In the genomic region with DNA sequence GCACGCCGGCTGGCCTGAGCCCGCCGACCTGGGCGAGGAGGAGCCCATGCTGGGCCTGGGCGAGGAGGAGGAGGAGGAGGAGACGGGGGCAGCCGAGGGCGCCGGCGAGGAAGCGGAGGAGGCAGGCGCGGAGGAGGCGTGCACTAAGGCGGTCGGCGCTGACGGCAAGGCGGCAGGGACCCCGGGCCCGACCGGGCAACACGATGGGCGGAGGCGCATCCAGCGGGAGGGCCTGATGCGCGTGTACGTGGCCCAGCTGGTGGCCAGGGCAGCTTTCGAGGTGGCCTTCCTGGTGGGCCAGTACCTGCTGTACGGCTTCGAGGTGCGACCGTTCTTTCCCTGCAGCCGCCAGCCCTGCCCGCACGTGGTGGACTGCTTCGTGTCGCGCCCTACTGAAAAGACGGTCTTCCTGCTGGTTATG, we compare ENCODE assay signal across 14 cellular contexts. TPM values are rescaled to one million over a fixed set of nuclear protein-coding genes. Genes with fewer than 3 reads are reported as not detected.
A peak's percentile ranks its signal among the peaks of the same experiment; 100 is the strongest.
DNase-seq lines count a peak whose midpoint lies in the region; ATAC-seq, FAIRE-seq and TF ChIP-seq lines count a peak whose summit lies in the region.
"Had no signal": no experiment of that assay in that cellular context is flagged by ENCODE, and none has a peak within 500 bp of the region (broad histone marks: within the 10 kb centered on the region; RNA-seq: fewer than 3 reads in every experiment).

No MANE protein-coding gene starts in this region.

- H3K27ac ChIP-seq in right atrium auricular region (no peak overlapping the region), H1 (ENCODE audit: low read depth, low read length) (no peak overlapping the region)
- H3K27ac ChIP-seq: BLaER1 treated with 17β-estradiol and CSF1 and Interleukin-3, amounts not matched to agents 10 nM and 100 nM had no signal

- DNase-seq in Right ventricle myocardium superior (peak; percentile 35), right atrium auricular region (ENCODE audit: low spot score) (no peak), H1 (ENCODE audit: low read depth in 1 of 2, low spot score in 2 of 2) (no peak), mucosa of descending colon (peak in 2 of 3 donors; percentile 23 to 42), inferior parietal cortex (ENCODE audit: extremely low spot score) (no peak)
- DNase-seq: Karpas-422, NCI-H1105 treated with DMSO at 0.1 percent for 48 hours, NCI-H187, NCI-H82, SHP77 treated with DMSO at 0.1 percent for 48 hours had no signal

- POLR2A ChIA-PET in H1 (lab: Charles Lee; ENCODE audit: partially characterized antibody): no interaction called here

- no peak for TF ChIP-seq CTCF in right atrium auricular region (IDR thresholded peaks at IDR 0.05)
- no peak for TF ChIP-seq CTCF in H1 (IDR thresholded peaks at IDR 0.05; ENCODE audit: control extremely low read depth in 1 of 3, insufficient read depth in 1 of 3, low read depth in 1 of 3, low read length in 3 of 3)
- no peak for TF ChIP-seq CTCF in mucosa of descending colon (IDR thresholded peaks at IDR 0.05)

- no peak overlapping the region for H4K5ac ChIP-seq in H1 (ENCODE audit: insufficient read length, low read depth, low read length)

- H3K9me3 ChIP-seq in right atrium auricular region (no peaks in the 10 kb centered on the region), H1 (ENCODE audit: insufficient read depth in 2 of 2, low read depth in 1 of 2, low read length in 1 of 2) (no peaks in the 10 kb centered on the region), mucosa of descending colon (no peaks in the 10 kb centered on the region)
- H3K9me3 ChIP-seq: BLaER1 treated with 17β-estradiol and CSF1 and Interleukin-3, amounts not matched to agents 10 nM and 100 nM had no signal

- 0 out of 2 replicates have a peak, but pooled peaks cover 2% of the 10 kb centered on the region for H3K79me1 ChIP-seq in H1 (ENCODE audit: low read depth, low read length)

- FAIRE-seq in H1 (lab: Jason Lieb, UNC): no peak

- intact Hi-C loops in Right ventricle myocardium superior (cut with DNase I): no loop called here
- intact Hi-C loops in mucosa of descending colon (cut with DNase I, micrococcal nuclease): no loop called here

- no peak for ATAC-seq in Right ventricle myocardium superior (ENCODE audit: poor library complexity)
- ATAC-seq in mucosa of descending colon: no peak
- no peak for ATAC-seq in HG03571 (IDR thresholded peaks at IDR 0.05; ENCODE audit: unreplicated experiment)
- ATAC-seq in HG03354 (IDR thresholded peaks at IDR 0.05; ENCODE audit: poor library complexity, severe bottlenecking, unreplicated experiment): no peak
- ATAC-seq in HG02571 (IDR thresholded peaks at IDR 0.05; ENCODE audit: unreplicated experiment): no peak

- H4K20me1 ChIP-seq in H1 (replicated peaks in 1 of 2; ENCODE audit: control insufficient read depth in 1 of 2, insufficient read depth in 2 of 2, low read length in 2 of 2): peaks cover 1 to 3% of the 10 kb centered on the region in 2 experiments

- H3K9ac ChIP-seq in H1 (replicated peaks in 1 of 4; ENCODE audit: extremely low read depth in 1 of 4, low read depth in 3 of 4, low read length in 3 of 4): no peak overlapping the region
- H3K9ac ChIP-seq: BLaER1 treated with 17β-estradiol and CSF1 and Interleukin-3, amounts not matched to agents 10 nM and 100 nM had no signal

- H3K4me3 ChIP-seq in right atrium auricular region: no peak overlapping the region
- H3K4me3 ChIP-seq in H1 (ENCODE audit: extremely low read depth in 1 of 4, insufficient read depth in 2 of 4, low read depth in 3 of 4, low read length in 4 of 4): no peak overlapping the region
- H3K4me3 ChIP-seq in mucosa of descending colon: no peak overlapping the region
- H3K4me3 ChIP-seq: BLaER1 treated with 17β-estradiol and CSF1 and Interleukin-3, amounts not matched to agents 10 nM and 100 nM had no signal

- H3K36me3 ChIP-seq in right atrium auricular region: no peaks in the 10 kb centered on the region
- H3K36me3 ChIP-seq in H1 (ENCODE audit: control insufficient read depth in 2 of 4, insufficient read depth in 4 of 4, low read length in 3 of 4): no peaks in the 10 kb centered on the region
- no peaks in the 10 kb centered on the region for H3K36me3 ChIP-seq in mucosa of descending colon (ENCODE audit: low read depth)
- H3K36me3 ChIP-seq: BLaER1 treated with 17β-estradiol and CSF1 and Interleukin-3, amounts not matched to agents 10 nM and 100 nM had no signal

- no peak overlapping the region for H2AFZ ChIP-seq in H1 (ENCODE audit: low read length)

- H3K56ac ChIP-seq in H1 (replicated peaks; ENCODE audit: insufficient read length, low read depth, low read length): no peak overlapping the region

- no peak overlapping the region for H2BK20ac ChIP-seq in H1 (ENCODE audit: low read length)

- H4K8ac ChIP-seq in H1 (ENCODE audit: extremely low read depth, insufficient read depth, low read length): peak overlapping the region; percentile 79; the same call in 1 of the 2 replicates

- H3K23ac ChIP-seq in H1 (ENCODE audit: insufficient read length): no peak overlapping the region

- no peak overlapping the region for H2BK12ac ChIP-seq in H1 (ENCODE audit: low read depth, low read length)

- H2BK5ac ChIP-seq in H1 (ENCODE audit: low read depth, low read length): no peak overlapping the region

- peak overlapping the region; percentile 65 for H4K91ac ChIP-seq in H1 (replicated peaks; ENCODE audit: insufficient read length, low read length)

- H2BK120ac ChIP-seq in H1 (replicated peaks; ENCODE audit: low read depth, low read length): no peak overlapping the region

- WGBS in H1 (ENCODE audit: extremely low coverage in 1 of 2, insufficient coverage in 1 of 2, insufficient read length in 1 of 2, insufficient replicate concordance in 2 of 2, low coverage in 1 of 2, low lambda C conversion rate in 2 of 2, missing lambda C conversion rate in 1 of 2), 2 experiments: 82% methylated on average over 27 of the region's 42 CpGs; no CpG with 5 or more reads in 1 of the 2 experiments

- H3K4me2 ChIP-seq in H1 (ENCODE audit: insufficient read depth in 1 of 2, low read depth in 2 of 2, low read length in 2 of 2): peak overlapping the region in 1 of 2 experiments; percentile 13; a peak in 1 of 4 replicates

- TF ChIP-seq POLR2A in H1 (IDR thresholded peaks at IDR 0.05; ENCODE audit: control extremely low read depth in 1 of 2, low read depth in 2 of 2, low read length in 2 of 2): no peak

- H2BK15ac ChIP-seq in H1 (ENCODE audit: low read length): no peak overlapping the region

- H3K18ac ChIP-seq in H1 (ENCODE audit: extremely low read depth, low read length): no peak overlapping the region

- CTCF ChIA-PET in H1 (lab: Charles Lee; ENCODE audit: partially characterized antibody): no interaction called here

- no peak for TF ChIP-seq EP300 in H1 (IDR thresholded peaks at IDR 0.05; ENCODE audit: borderline replicate concordance in 1 of 2, low read depth in 2 of 2, low read length in 2 of 2)

- TF ChIP-seq RAD21 in H1 (IDR thresholded peaks at IDR 0.05 in 1 of 2, conservative IDR thresholded peaks at IDR 0.05 in 1 of 2; ENCODE audit: low read depth in 2 of 2, low read length in 2 of 2): no peak

- no peak overlapping the region for H2AK5ac ChIP-seq in H1 (ENCODE audit: low read depth, low read length)

- H3K14ac ChIP-seq in H1 (ENCODE audit: insufficient read length): no peak overlapping the region

- H3K4ac ChIP-seq in H1 (replicated peaks; ENCODE audit: insufficient read length, low read depth, low read length): no peak overlapping the region

- H3K23me2 ChIP-seq in H1 (ENCODE audit: low read depth, low read length): no peaks in the 10 kb centered on the region

- H3K4me1 ChIP-seq in right atrium auricular region (peaks cover under 1 to 21% of the 10 kb centered on the region in 2 donors), H1 (replicated peaks in 1 of 4; ENCODE audit: control insufficient read depth in 3 of 4, insufficient read depth in 4 of 4, low read length in 3 of 4) (peaks cover 0 to 9% (median 6%) of the 10 kb centered on the region in 4 experiments; a peak in 6 of 7 replicates), mucosa of descending colon (ENCODE audit: low read depth) (peaks cover 2% of the 10 kb centered on the region)

- no peaks in the 10 kb centered on the region for H3K79me2 ChIP-seq in H1 (ENCODE audit: control insufficient read depth in 1 of 2, insufficient read depth in 2 of 2, low read length in 2 of 2)

- no peaks in the 10 kb centered on the region for H3K27me3 ChIP-seq in right atrium auricular region
- H3K27me3 ChIP-seq in H1 (replicated peaks in 1 of 4; ENCODE audit: control insufficient read depth in 3 of 4, extremely low read depth in 1 of 4, insufficient read depth in 3 of 4, low read length in 3 of 4): peaks cover 0 to 5% (median 1%) of the 10 kb centered on the region in 4 experiments; a peak in 4 of 7 replicates
- H3K27me3 ChIP-seq: BLaER1 treated with 17β-estradiol and CSF1 and Interleukin-3, amounts not matched to agents 10 nM and 100 nM had no signal

RNA-seq across cellular contexts. Expression of a gene that starts 7.4 kb away (rescaled TPM):
- total RNA-seq in Right ventricle myocardium superior (14.8 TPM), right atrium auricular region (1 to 10 TPM; 6.7 to 7.1 TPM), mucosa of descending colon (10 to 100 TPM; 11.5 to 12.9 (median 11.8) TPM)
- total RNA-seq in H1 (2021; fragmentation: NEBNext Ultra II Directional; extraction: Animal tissue kit (Norgen Biotek cat#: 25700)): 5.9 and 7.8 TPM in 2 replicates
- 2.6 and 5.3 TPM in 2 replicates for polyA plus RNA-seq in H1 (2011; rRNA removed)
- 4.6 TPM for polyA plus RNA-seq in H1 (2011; cell fraction: cytosol; rRNA removed)
- 7.1 TPM for polyA plus RNA-seq in H1 (2011; cell fraction: nucleus; rRNA removed)
- polyA plus RNA-seq in H1 (2012, experiment 1 of 2): 2.9 to 3.9 TPM (median 3.6 TPM) in 4 replicates
- polyA plus RNA-seq in H1 (2012, experiment 2 of 2): 1.6 TPM
- polyA plus RNA-seq in H1 (2013, experiment 1 of 2): 2.3 TPM
- 2.3 TPM for polyA plus RNA-seq in H1 (2013, experiment 2 of 2)
- polyA minus RNA-seq in H1 (2011; rRNA and poly(A)+ RNA removed): 3.2 and 3.3 TPM in 2 replicates
- 2.8 TPM for polyA minus RNA-seq in H1 (2011; cell fraction: cytosol; rRNA and poly(A)+ RNA removed)
- polyA minus RNA-seq in H1 (2011; cell fraction: nucleus; rRNA and poly(A)+ RNA removed): 8.4 TPM

RNA-seq across cellular contexts. Expression of a gene that starts 8.4 kb away (rescaled TPM):
- 1.6 TPM for total RNA-seq in Right ventricle myocardium superior
- 1 to 10 TPM in 1 of 2 donors, under 1 TPM in 1; 0.93 to 2.3 TPM for total RNA-seq in right atrium auricular region
- total RNA-seq in H1 (2021; fragmentation: NEBNext Ultra II Directional; extraction: Animal tissue kit (Norgen Biotek cat#: 25700)): 0.54 and 0.55 TPM in 2 replicates
- polyA plus RNA-seq in H1 (2011; rRNA removed): 0.17 and 0.28 TPM in 2 replicates
- polyA plus RNA-seq in H1 (2011; cell fraction: cytosol; rRNA removed): 0.27 TPM
- polyA plus RNA-seq in H1 (2011; cell fraction: nucleus; rRNA removed): 0.54 TPM
- 0.25 to 0.57 TPM (median 0.40 TPM) in 4 replicates for polyA plus RNA-seq in H1 (2012, experiment 1 of 2)
- polyA plus RNA-seq in H1 (2012, experiment 2 of 2): 0.10 TPM
- 0.36 TPM for polyA plus RNA-seq in H1 (2013, experiment 1 of 2)
- 0.40 TPM for polyA plus RNA-seq in H1 (2013, experiment 2 of 2)
- polyA minus RNA-seq in H1 (2011; rRNA and poly(A)+ RNA removed): 0.16 and 0.22 TPM in 2 replicates
- polyA minus RNA-seq in H1 (2011; cell fraction: cytosol; rRNA and poly(A)+ RNA removed): not detected
- polyA minus RNA-seq in H1 (2011; cell fraction: nucleus; rRNA and poly(A)+ RNA removed): 0.60 TPM
- 1 to 10 TPM in 2 of 3 donors, under 1 TPM in 1; 0.55 to 8.9 (median 1.5) TPM for total RNA-seq in mucosa of descending colon

RNA-seq across cellular contexts. Expression of a gene that starts 18.1 kb away (rescaled TPM):
- total RNA-seq in Right ventricle myocardium superior: 143 TPM
- 100 to 1,000 TPM; 179 to 277 TPM for total RNA-seq in right atrium auricular region
- total RNA-seq in H1 (2021; fragmentation: NEBNext Ultra II Directional; extraction: Animal tissue kit (Norgen Biotek cat#: 25700)): 68.5 TPM in 2 replicates
- 182 and 183 TPM in 2 replicates for polyA plus RNA-seq in H1 (2011; rRNA removed)
- 167 TPM for polyA plus RNA-seq in H1 (2011; cell fraction: cytosol; rRNA removed)
- polyA plus RNA-seq in H1 (2011; cell fraction: nucleus; rRNA removed): 249 TPM
- 36.2 to 105 TPM (median 94.7 TPM) in 4 replicates for polyA plus RNA-seq in H1 (2012, experiment 1 of 2)
- polyA plus RNA-seq in H1 (2012, experiment 2 of 2): 106 TPM
- polyA plus RNA-seq in H1 (2013, experiment 1 of 2): 97.5 TPM
- polyA plus RNA-seq in H1 (2013, experiment 2 of 2): 90.9 TPM
- polyA minus RNA-seq in H1 (2011; rRNA and poly(A)+ RNA removed): 25.4 and 32.8 TPM in 2 replicates
- 33.8 TPM for polyA minus RNA-seq in H1 (2011; cell fraction: cytosol; rRNA and poly(A)+ RNA removed)
- 70.3 TPM for polyA minus RNA-seq in H1 (2011; cell fraction: nucleus; rRNA and poly(A)+ RNA removed)
- 100 to 1,000 TPM; 165 to 182 (median 178) TPM for total RNA-seq in mucosa of descending colon

RNA-seq across cellular contexts. Expression of a gene that starts 49.1 kb away (rescaled TPM):
- total RNA-seq in Right ventricle myocardium superior: 65.6 TPM
- total RNA-seq in right atrium auricular region: 10 to 100 TPM; 76.6 to 81.2 TPM
- total RNA-seq in H1 (2021; fragmentation: NEBNext Ultra II Directional; extraction: Animal tissue kit (Norgen Biotek cat#: 25700)): 59.0 and 62.7 TPM in 2 replicates
- polyA plus RNA-seq in H1 (2011; rRNA removed): 244 and 249 TPM in 2 replicates
- polyA plus RNA-seq in H1 (2011; cell fraction: cytosol; rRNA removed): 186 TPM
- 157 TPM for polyA plus RNA-seq in H1 (2011; cell fraction: nucleus; rRNA removed)
- 31.0 to 91.5 TPM (median 85.9 TPM) in 4 replicates for polyA plus RNA-seq in H1 (2012, experiment 1 of 2)
- 110 TPM for polyA plus RNA-seq in H1 (2012, experiment 2 of 2)
- 72.3 TPM for polyA plus RNA-seq in H1 (2013, experiment 1 of 2)
- polyA plus RNA-seq in H1 (2013, experiment 2 of 2): 69.2 TPM
- 30.6 and 36.8 TPM in 2 replicates for polyA minus RNA-seq in H1 (2011; rRNA and poly(A)+ RNA removed)
- 38.5 TPM for polyA minus RNA-seq in H1 (2011; cell fraction: cytosol; rRNA and poly(A)+ RNA removed)
- polyA minus RNA-seq in H1 (2011; cell fraction: nucleus; rRNA and poly(A)+ RNA removed): 46.7 TPM
- total RNA-seq in mucosa of descending colon: 10 to 100 TPM; 24.3 to 42.1 (median 37.3) TPM

RNA-seq across cellular contexts. Expression of a gene that starts 49.7 kb away (rescaled TPM):
- total RNA-seq in Right ventricle myocardium superior: 316 TPM
- 100 to 1,000 TPM; 159 to 317 TPM for total RNA-seq in right atrium auricular region
- 21.0 and 28.4 TPM in 2 replicates for total RNA-seq in H1 (2021; fragmentation: NEBNext Ultra II Directional; extraction: Animal tissue kit (Norgen Biotek cat#: 25700))
- 7.5 and 10.1 TPM in 2 replicates for polyA plus RNA-seq in H1 (2011; rRNA removed)
- polyA plus RNA-seq in H1 (2011; cell fraction: cytosol; rRNA removed): 9.8 TPM
- polyA plus RNA-seq in H1 (2011; cell fraction: nucleus; rRNA removed): 70.1 TPM
- polyA plus RNA-seq in H1 (2012, experiment 1 of 2): 11.7 to 20.8 TPM (median 19.4 TPM) in 4 replicates
- polyA plus RNA-seq in H1 (2012, experiment 2 of 2): 6.5 TPM
- 6.5 TPM for polyA plus RNA-seq in H1 (2013, experiment 1 of 2)
- polyA plus RNA-seq in H1 (2013, experiment 2 of 2): 4.8 TPM
- 13.8 and 16.4 TPM in 2 replicates for polyA minus RNA-seq in H1 (2011; rRNA and poly(A)+ RNA removed)
- 18.6 TPM for polyA minus RNA-seq in H1 (2011; cell fraction: cytosol; rRNA and poly(A)+ RNA removed)
- 55.0 TPM for polyA minus RNA-seq in H1 (2011; cell fraction: nucleus; rRNA and poly(A)+ RNA removed)
- total RNA-seq in mucosa of descending colon: 10 to 100 TPM in 1 of 3 donors, 1 to 10 TPM in 2; 4.2 to 30.9 (median 7.5) TPM

Comparison
In these comparisons a context has a peak if more than half of its experiments do, and no peak if none do; other contexts are left out.
1. DNase-seq: peak in Right ventricle myocardium superior (single experiment) and mucosa of descending colon (2 of 3); none in right atrium auricular region (single experiment), H1 (0 of 2) and inferior parietal cortex (single experiment).